Comparison of ENCODE assay signal across 13 cellular contexts in genomic region chr2:170950221-170950737, GRCh38. TPM values are rescaled to one million over a fixed set of nuclear protein-coding genes. Genes with fewer than 3 reads are reported as not detected.
A peak's percentile ranks its signal among the peaks of the same experiment; 100 is the strongest.
DNase-seq lines count a peak whose midpoint lies in the region; ATAC-seq and TF ChIP-seq lines count a peak whose summit lies in the region.
"Had no signal": no experiment of that assay in that cellular context is flagged by ENCODE, and none has a peak within 500 bp of the region (broad histone marks: within the 10 kb centered on the region; RNA-seq: fewer than 3 reads in every experiment).

No MANE protein-coding gene starts in this region.

- H3K4me1 ChIP-seq in foreskin keratinocyte = no peaks in the 10 kb centered on the region

- peaks cover 15 to 17% (median 17%) of the 10 kb centered on the region in 3 donors for H3K4me1 Mint-ChIP-seq in naive B cell

- DNase-seq in naive B cell (no peak), foreskin keratinocyte (no peak), NCI-H526 treated with DMSO at 0.1 percent for 48 hours (lab: John Stamatoyannopoulos, UW) (no peak), globus pallidus (ENCODE audit: low spot score) (no peak)
- no peak for DNase-seq in activated CD4-positive, alpha-beta T cell treated with anti-CD3 and anti-CD28 coated beads for 1 hour
- DNase-seq: EL; NCI-H524 treated with DMSO at 0.1 percent for 48 hours; stimulated activated CD4-positive, alpha-beta T cell treated with anti-CD3 and anti-CD28 coated beads, Interleukin-4, amount 100 ng/mL, for 4 hours; T-helper 1 cell had no signal

- no peaks in the 10 kb centered on the region for H3K27me3 Mint-ChIP-seq in naive B cell

- ATAC-seq in GM18870 (IDR thresholded peaks at IDR 0.05; ENCODE audit: unreplicated experiment) (peak; percentile 84), GM21723 (IDR thresholded peaks at IDR 0.05; ENCODE audit: unreplicated experiment) (peak; percentile 86), HG03354 (IDR thresholded peaks at IDR 0.05; ENCODE audit: poor library complexity, severe bottlenecking, unreplicated experiment) (peak; percentile 82), naive B cell (ENCODE audit: low read depth in 2 of 2) (peak; percentile 73 to 82), foreskin keratinocyte (no peak)

- peaks cover 28 to 39% of the 10 kb centered on the region in 2 donors for H3K36me3 Mint-ChIP-seq in naive B cell

- H3K4me3 Mint-ChIP-seq in naive B cell = peak overlapping the region in 4 of 8 donors; percentile 9 to 54 (median 32)
- H3K4me3 Mint-ChIP-seq: neural crest cell had no signal

- H3K27ac ChIP-seq in foreskin keratinocyte = no peak overlapping the region

- TF ChIP-seq CTCF in foreskin keratinocyte (conservative IDR thresholded peaks at IDR 0.05) = no peak

- H3K9me3 Mint-ChIP-seq in naive B cell = no peaks in the 10 kb centered on the region
- H3K9me3 Mint-ChIP-seq: neural crest cell had no signal

- peak overlapping the region; percentile 6 to 95 (median 54) for H3K27ac Mint-ChIP-seq in naive B cell

- H3K27me3 ChIP-seq in foreskin keratinocyte = no peaks in the 10 kb centered on the region

RNA-seq across cellular contexts. Expression of gene GORASP2, which starts 21.2 kb away (rescaled TPM):
- polyA plus RNA-seq in naive B cell (ENCODE audit: low read depth in 6 of 6) (10 to 100 TPM; 51.7 to 93.6 (median 63.2) TPM), foreskin keratinocyte (58.1 and 63.3 TPM in 2 replicates)
- total RNA-seq in foreskin keratinocyte = 54.4 and 59.1 TPM in 2 replicates
